8 cellular contexts compared by ENCODE assay signal in genomic region chr12:110585231-110585799, GRCh38. TPM values are rescaled to one million over a fixed set of nuclear protein-coding genes. Genes with fewer than 3 reads are reported as not detected.
DNase-seq lines count a peak whose midpoint lies in the region; ATAC-seq and TF ChIP-seq lines count a peak whose summit lies in the region.

No MANE protein-coding gene starts in this region.

- peak overlapping the region; percentile 47 for H2AFZ ChIP-seq in neuronal stem cell (ENCODE audit: low read length)

- H3K36me3 Mint-ChIP-seq in CD4-positive, alpha-beta T cell (ENCODE audit: low read depth) = peaks cover 12% of the 10 kb centered on the region

- no peak overlapping the region for H2AK5ac ChIP-seq in neuronal stem cell (ENCODE audit: low read depth, low read length)

- H3K9me3 ChIP-seq in CD4-positive, alpha-beta T cell (ENCODE audit: control insufficient read depth, low read length) = no peaks in the 10 kb centered on the region
- H3K9me3 ChIP-seq in neuronal stem cell (replicated peaks in 1 of 2; ENCODE audit: control insufficient read depth in 2 of 2, insufficient read depth in 1 of 2, low read depth in 1 of 2, low read length in 2 of 2) = no peaks in the 10 kb centered on the region

- peak overlapping the region; percentile 39 for H3K27ac ChIP-seq in CD4-positive, alpha-beta T cell (ENCODE audit: low read depth, low read length)
- peak overlapping the region; percentile 20 for H3K27ac ChIP-seq in neuronal stem cell (replicated peaks; ENCODE audit: low read length)

- no peak overlapping the region for H4K91ac ChIP-seq in neuronal stem cell (ENCODE audit: low read depth, low read length, poor library complexity)

- no peaks in the 10 kb centered on the region for H3K36me3 ChIP-seq in neuronal stem cell (replicated peaks in 1 of 2; ENCODE audit: control insufficient read depth in 2 of 2, insufficient read depth in 2 of 2, low read length in 2 of 2)

- H3K27me3 ChIP-seq in CD4-positive, alpha-beta T cell (ENCODE audit: control insufficient read depth, insufficient read depth, low read length) = no peaks in the 10 kb centered on the region
- H3K27me3 ChIP-seq in neuronal stem cell (ENCODE audit: control insufficient read depth in 3 of 3, insufficient read depth in 3 of 3, low read depth in 1 of 3, low read length in 3 of 3) = peaks cover 0 to 16% (median 3%) of the 10 kb centered on the region in 3 experiments

- peak overlapping the region; percentile 97 for H3K4me3 Mint-ChIP-seq in CD4-positive, alpha-beta T cell

- H2BK120ac ChIP-seq in neuronal stem cell (ENCODE audit: low read depth, low read length) = no peak overlapping the region

- H3K4me3 ChIP-seq in neuronal stem cell (ENCODE audit: low read length in 2 of 2) = no peak overlapping the region

- H3K14ac ChIP-seq in neuronal stem cell (ENCODE audit: low read length) = no peak overlapping the region

- no CpG with 5 or more reads among the region's 7 CpGs for WGBS in neuronal stem cell (ENCODE audit: extremely low coverage in 2 of 2, insufficient read length in 2 of 2, insufficient replicate concordance in 1 of 2), 2 donors

- H3K4me2 ChIP-seq in neuronal stem cell (ENCODE audit: insufficient read depth, low read length, poor library complexity, severe bottlenecking) = no peak overlapping the region

- H3K4me1 Mint-ChIP-seq in CD4-positive, alpha-beta T cell (ENCODE audit: low read depth) = peaks cover 55% of the 10 kb centered on the region

- CTCF ChIA-PET in CD4-positive, alpha-beta T cell (lab: Charles Lee) = interaction anchor here (1.6 to 2.6 kb wide), 6 partner anchors 16 to 135 kb away, joined by 3 to 19 read pairs (median 7); partner anchors contain the start of genes ARPC3, FAM216A, RAD9B and VPS29

- H3K9me3 Mint-ChIP-seq in CD4-positive, alpha-beta T cell = no peaks in the 10 kb centered on the region

- no peak overlapping the region for H2BK12ac ChIP-seq in neuronal stem cell (ENCODE audit: low read length)

- H3K79me1 ChIP-seq in neuronal stem cell (ENCODE audit: low read depth, low read length) = no peaks in the 10 kb centered on the region

- H3K23ac ChIP-seq in neuronal stem cell (ENCODE audit: low read depth, low read length, poor library complexity) = no peak overlapping the region

- no peak for ATAC-seq in CD4-positive, alpha-beta T cell (ENCODE audit: poor library complexity)
- no peak for ATAC-seq in GM21528 (IDR thresholded peaks at IDR 0.05; ENCODE audit: low FRiP score, unreplicated experiment)

- H3K9ac ChIP-seq in neuronal stem cell (ENCODE audit: low read depth, low read length, poor library complexity) = no peak overlapping the region

- H4K8ac ChIP-seq in neuronal stem cell (ENCODE audit: low read depth, low read length) = no peak overlapping the region

- TF ChIP-seq CTCF in CD4-positive, alpha-beta T cell (IDR thresholded peaks at IDR 0.05) = no peak

- H3K18ac ChIP-seq in neuronal stem cell (ENCODE audit: low read length) = no peak overlapping the region

- H3K27ac Mint-ChIP-seq in CD4-positive, alpha-beta T cell = peak overlapping the region; percentile 92

- peak in 3 of 10 experiments; percentile 43 to 53 (median 46) for DNase-seq in CD4-positive, alpha-beta T cell
- peak; percentile 26 for DNase-seq in RPMI7951 (ENCODE audit: low read depth)
- peak; percentile 27 for DNase-seq in effector CD4-positive, alpha-beta T cell
- no peak for DNase-seq in neuronal stem cell (ENCODE audit: low spot score)
- DNase-seq in NCI-H1436 (lab: John Stamatoyannopoulos, UW) = no peak
- no peak for DNase-seq in midbrain (lab: John Stamatoyannopoulos, UW)
- DNase-seq in NCI-H446 treated with DMSO at 0.1 percent for 48 hours (lab: John Stamatoyannopoulos, UW) = no peak

- no peak overlapping the region for H2BK5ac ChIP-seq in neuronal stem cell (ENCODE audit: low read length)

- peaks cover 5 to 9% of the 10 kb centered on the region in 2 donors for H3K4me1 ChIP-seq in neuronal stem cell (ENCODE audit: control insufficient read depth in 2 of 2, insufficient read depth in 1 of 2, low read depth in 1 of 2, low read length in 2 of 2)

- H2BK15ac ChIP-seq in neuronal stem cell (ENCODE audit: low read length) = no peak overlapping the region

- intact Hi-C loops in CD4-positive, alpha-beta T cell (cut with DNase I, micrococcal nuclease) = no loop called here

- POLR2A ChIA-PET in CD4-positive, alpha-beta T cell (lab: Charles Lee) = interaction anchor here (1.3 to 3.4 kb wide), 6 partner anchors 15 to 135 kb away, joined by 5 to 18 read pairs (median 8); partner anchors contain the start of genes ARPC3, FAM216A, GPN3 and RAD9B

- H3K27me3 Mint-ChIP-seq in CD4-positive, alpha-beta T cell = no peaks in the 10 kb centered on the region

- H3K4ac ChIP-seq in neuronal stem cell (ENCODE audit: low read length) = no peak overlapping the region

RNA-seq across cellular contexts. Expression of gene PPTC7, which starts 2.2 kb away (rescaled TPM):
- total RNA-seq in CD4-positive, alpha-beta T cell = 10 to 100 TPM; 53.8 to 54.8 TPM
- 1.8 and 3.0 TPM in 2 replicates for total RNA-seq in RPMI7951 (2014; rRNA removed; shearing (Covaris generic))
- 10.5 TPM for polyA plus RNA-seq in neuronal stem cell (2013, experiment 1 of 2)
- polyA plus RNA-seq in neuronal stem cell (2013, experiment 2 of 2) = 10.4 TPM

RNA-seq across cellular contexts. Expression of gene TCTN1, which starts 28.6 kb away (rescaled TPM):
- 1 to 10 TPM; 5.0 to 5.5 TPM for total RNA-seq in CD4-positive, alpha-beta T cell
- 18.9 and 24.6 TPM in 2 replicates for total RNA-seq in RPMI7951 (2014; rRNA removed; shearing (Covaris generic))
- polyA plus RNA-seq in neuronal stem cell (2013, experiment 1 of 2) = 71.4 TPM
- polyA plus RNA-seq in neuronal stem cell (2013, experiment 2 of 2) = 67.0 TPM

Comparison
In these comparisons a context has a peak if more than half of its experiments do, and no peak if none do; other contexts are left out.
1. DNase-seq: peak in RPMI7951 (single experiment) and effector CD4-positive, alpha-beta T cell (single experiment); none in neuronal stem cell (single experiment), NCI-H1436 (single experiment), midbrain (single experiment) and NCI-H446 treated with DMSO at 0.1 percent for 48 hours (single experiment).
2. RNA of gene PPTC7, which starts 2.2 kb away (total RNA-seq): 53.8 to 54.8 TPM in CD4-positive, alpha-beta T cell; 1.8 to 3.0 TPM in RPMI7951; every median in the first group is over 10 times any median in the second.